Comparison of ENCODE assay signal across 8 cellular contexts in genomic region chr17:73645050-73645871, GRCh38. TPM values are rescaled to one million over a fixed set of nuclear protein-coding genes. Genes with fewer than 3 reads are reported as not detected.
DNase-seq lines count a peak whose midpoint lies in the region; ATAC-seq and TF ChIP-seq lines count a peak whose summit lies in the region.

No MANE protein-coding gene starts in this region.

- H3K36me3 Mint-ChIP-seq in activated CD4-positive, alpha-beta T cell treated with anti-CD3 and anti-CD28 coated beads for 36 hours (ENCODE audit: low read depth), result no peaks in the 10 kb centered on the region

- POLR2A ChIA-PET in activated CD4-positive, alpha-beta T cell treated with anti-CD3 and anti-CD28 coated beads for 36 hours (lab: Charles Lee), result no interaction called here

- H4K20me1 ChIP-seq in Loucy (ENCODE audit: insufficient read depth, low read length, poor library complexity, severe bottlenecking), result peaks cover 5% of the 10 kb centered on the region

- peak overlapping the region; percentile 52 for H3K4me2 ChIP-seq in Loucy (ENCODE audit: low read depth, low read length, poor library complexity, severe bottlenecking)

- H3K4me3 Mint-ChIP-seq in activated CD4-positive, alpha-beta T cell treated with anti-CD3 and anti-CD28 coated beads for 36 hours, result peak overlapping the region; percentile 32

- CTCF ChIA-PET in activated CD4-positive, alpha-beta T cell treated with anti-CD3 and anti-CD28 coated beads for 36 hours (lab: Charles Lee), result interaction anchor here (0.5 to 2.0 kb wide), 8 partner anchors 13 to 352 kb away, joined by 3 to 6 read pairs (median 3); no protein-coding TSS in a partner anchor

- H3K9me3 Mint-ChIP-seq in activated CD4-positive, alpha-beta T cell treated with anti-CD3 and anti-CD28 coated beads for 36 hours (ENCODE audit: low read depth), result no peaks in the 10 kb centered on the region

- H3K36me3 ChIP-seq in Loucy (ENCODE audit: insufficient read depth, low read length) (no peaks in the 10 kb centered on the region), mucosa of descending colon (ENCODE audit: low read depth) (no peaks in the 10 kb centered on the region), thoracic aorta (no peaks in the 10 kb centered on the region)

- ATAC-seq in activated CD4-positive, alpha-beta T cell treated with anti-CD3 and anti-CD28 coated beads for 36 hours, result peak; percentile 54
- ATAC-seq in mucosa of descending colon, result peak; percentile 68
- no peak for ATAC-seq in thoracic aorta (ENCODE audit: insufficient number of reproducible peaks, low FRiP score, low read depth)
- ATAC-seq in GM19452 (IDR thresholded peaks at IDR 0.05; ENCODE audit: unreplicated experiment), result no peak
- no peak for ATAC-seq in GM18498 (IDR thresholded peaks at IDR 0.05; ENCODE audit: unreplicated experiment)

- H3K9me3 ChIP-seq in Loucy (ENCODE audit: insufficient read depth, low read depth, low read length) (no peaks in the 10 kb centered on the region), mucosa of descending colon (no peaks in the 10 kb centered on the region), thoracic aorta (no peaks in the 10 kb centered on the region)

- H3K27me3 ChIP-seq in Loucy (ENCODE audit: insufficient read depth, low read length, poor library complexity, severe bottlenecking) (no peaks in the 10 kb centered on the region), thoracic aorta (replicated peaks; ENCODE audit: insufficient read depth) (no peaks in the 10 kb centered on the region)

- DNase-seq in Ammon's horn (ENCODE audit: low spot score) (peak; percentile 81), epithelial cell of prostate (ENCODE audit: low read depth, low spot score) (peak; percentile 22), mucosa of descending colon (peak in 2 of 3 donors; percentile 30 to 70), thoracic aorta (ENCODE audit: low spot score) (no peak)
- peak; percentile 66 for DNase-seq in activated CD4-positive, alpha-beta T cell treated with anti-CD3 and anti-CD28 coated beads for 36 hours

- peaks cover 42% of the 10 kb centered on the region for H3K79me2 ChIP-seq in Loucy (ENCODE audit: insufficient read depth, low read length)

- H3K27ac ChIP-seq in epithelial cell of prostate (no peak overlapping the region), thoracic aorta (peak overlapping the region in 1 of 2 donors; percentile 56)

- H3K27me3 Mint-ChIP-seq in activated CD4-positive, alpha-beta T cell treated with anti-CD3 and anti-CD28 coated beads for 36 hours, result peaks cover 12% of the 10 kb centered on the region

- no peak overlapping the region for H3K27ac Mint-ChIP-seq in activated CD4-positive, alpha-beta T cell treated with anti-CD3 and anti-CD28 coated beads for 36 hours

- peak overlapping the region; percentile 84 for H3K4me3 ChIP-seq in Loucy (ENCODE audit: low read length, poor library complexity, severe bottlenecking)
- H3K4me3 ChIP-seq in mucosa of descending colon, result no peak overlapping the region
- peak overlapping the region; percentile 75 for H3K4me3 ChIP-seq in thoracic aorta

- intact Hi-C loops in activated CD4-positive, alpha-beta T cell treated with anti-CD3 and anti-CD28 coated beads for 36 hours (cut with DNase I, micrococcal nuclease), result loop anchor here (1.0 to 10.0 kb wide), 6 partner anchors 62 to 532 kb away; no protein-coding TSS in a partner anchor
- intact Hi-C loops in mucosa of descending colon (cut with DNase I, micrococcal nuclease), result no loop called here

- H2AFZ ChIP-seq in Loucy (ENCODE audit: low read length), result no peak overlapping the region

- H3K9me2 ChIP-seq in Loucy (replicated peaks; ENCODE audit: low read depth, low read length), result no peaks in the 10 kb centered on the region

- no peak; the same call in 1 of the 2 replicates for TF ChIP-seq CTCF in Loucy (conservative IDR thresholded peaks at IDR 0.05; ENCODE audit: low read length)
- TF ChIP-seq CTCF in mucosa of descending colon (IDR thresholded peaks at IDR 0.05), result no peak
- no peak for TF ChIP-seq CTCF in thoracic aorta (IDR thresholded peaks at IDR 0.05)

- peaks cover 26% of the 10 kb centered on the region for H3K4me1 ChIP-seq in Loucy (ENCODE audit: insufficient read depth, low read length, poor library complexity, severe bottlenecking)
- H3K4me1 ChIP-seq in mucosa of descending colon (ENCODE audit: low read depth), result peaks cover 27% of the 10 kb centered on the region
- H3K4me1 ChIP-seq in thoracic aorta (ENCODE audit: control insufficient read depth in 1 of 2, low read depth in 2 of 2), result peaks cover 16 to 39% of the 10 kb centered on the region in 2 donors

- H3F3A ChIP-seq in Loucy (ENCODE audit: low read depth), result no peaks in the 10 kb centered on the region; the same call in 1 of the 2 replicates

- H3K4me1 Mint-ChIP-seq in activated CD4-positive, alpha-beta T cell treated with anti-CD3 and anti-CD28 coated beads for 36 hours, result peaks cover 14% of the 10 kb centered on the region

- no peak overlapping the region for H3K9ac ChIP-seq in Loucy (ENCODE audit: low read depth, low read length, poor library complexity, severe bottlenecking)

RNA-seq across cellular contexts. Expression of gene SDK2, which starts 1.0 kb away (rescaled TPM):
- under 1 TPM; 0.23 to 0.27 TPM for total RNA-seq in activated CD4-positive, alpha-beta T cell treated with anti-CD3 and anti-CD28 coated beads for 36 hours
- 1 to 10 TPM; 1.2 to 1.6 (median 1.3) TPM for total RNA-seq in mucosa of descending colon
- total RNA-seq in thoracic aorta, result 1 to 10 TPM; 6.0 to 8.9 TPM

Comparison
In these comparisons a context has a peak if more than half of its experiments do, and no peak if none do; other contexts are left out.
1. ATAC-seq: peak in activated CD4-positive, alpha-beta T cell treated with anti-CD3 and anti-CD28 coated beads for 36 hours (single experiment) and mucosa of descending colon (single experiment); none in thoracic aorta (single experiment), GM19452 (single experiment) and GM18498 (single experiment).
2. intact Hi-C loops: an anchor here in activated CD4-positive, alpha-beta T cell treated with anti-CD3 and anti-CD28 coated beads for 36 hours (1.0 to 10.0 kb wide); none called in mucosa of descending colon.